ENCODE assay signal across 9 cellular contexts in the genomic region with DNA sequence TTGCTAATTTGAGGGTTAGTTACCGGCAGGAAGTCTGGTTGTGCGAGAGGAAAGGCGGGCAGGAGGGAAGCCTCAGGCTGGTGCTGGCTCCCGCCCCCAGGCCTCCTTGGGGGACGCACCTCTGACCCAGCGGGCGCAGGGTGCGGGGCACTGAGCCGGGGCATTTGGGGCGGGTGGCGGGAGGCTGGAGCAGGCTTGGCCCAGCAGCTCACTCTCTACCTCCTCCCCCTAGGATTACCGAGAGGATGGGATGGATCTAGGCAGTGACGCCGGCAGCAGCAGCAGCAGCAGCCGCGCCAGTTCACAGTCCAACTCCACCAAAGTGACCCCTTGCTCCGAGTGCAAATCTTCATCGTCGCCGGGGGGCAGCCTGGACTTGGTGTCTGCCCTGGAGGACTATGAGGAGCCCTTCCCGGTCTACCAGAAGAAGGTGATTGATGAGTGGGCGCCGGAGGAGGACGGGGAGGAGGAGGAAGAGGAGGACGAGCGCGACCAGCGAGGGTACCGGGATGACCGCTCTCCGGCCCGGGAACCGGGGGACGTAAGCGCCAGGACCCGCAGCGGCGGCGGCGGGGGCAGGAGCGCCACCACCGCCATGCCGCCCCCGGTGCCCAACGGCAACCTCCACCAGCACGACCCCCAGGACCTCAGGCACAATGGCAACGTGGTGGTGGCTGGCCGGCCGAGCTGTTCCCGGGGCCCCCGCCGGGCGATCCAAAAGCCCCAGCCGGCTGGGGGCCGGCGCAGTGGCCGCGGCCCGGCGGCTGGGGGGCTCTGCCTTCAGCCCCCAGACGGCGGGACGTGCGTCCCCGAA.
DNase-seq lines count a peak whose midpoint lies in the region; ATAC-seq, FAIRE-seq and TF ChIP-seq lines count a peak whose summit lies in the region.
"Had no signal": no experiment of that assay in that cellular context is flagged by ENCODE, and none has a peak within 500 bp of the region (broad histone marks: within the 10 kb centered on the region; RNA-seq: fewer than 3 reads in every experiment).

No MANE protein-coding gene starts in this region.

- RAD21 ChIA-PET in GM12878 (lab: Charles Lee; ENCODE audit: unreplicated experiment) = no interaction called here

- intact Hi-C loops in GM12878 (cut with micrococcal nuclease; ENCODE audit: unreplicated experiment) = no loop called here

- WGBS in GM12878 (ENCODE audit: insufficient coverage, insufficient replicate concordance, low lambda C conversion rate, missing lambda C conversion rate) = 8% methylated on average over 52 of the region's 65 CpGs
- 0% methylated on average over 34 of the region's 65 CpGs for WGBS in hepatocyte (ENCODE audit: low lambda C conversion rate, missing lambda C conversion rate)

- H3K9me3 ChIP-seq in GM12878 (replicated peaks; ENCODE audit: control insufficient read depth, insufficient read depth, low read length) (no peaks in the 10 kb centered on the region), hepatocyte (ENCODE audit: low read depth) (no peaks in the 10 kb centered on the region)

- no peaks in the 10 kb centered on the region; the same call in none of the 2 replicates for H3K4me1 ChIP-seq in GM12878 (ENCODE audit: control insufficient read depth, insufficient read depth, low read length)
- peaks cover 13% of the 10 kb centered on the region for H3K4me1 ChIP-seq in hepatocyte (ENCODE audit: insufficient read depth)
- H3K4me1 ChIP-seq in rectal smooth muscle tissue (ENCODE audit: control insufficient read depth, insufficient read depth, low read length) = peaks cover 30% of the 10 kb centered on the region

- no peak for TF ChIP-seq CTCF in D721Med (IDR thresholded peaks at IDR 0.05; ENCODE audit: insufficient read depth, missing control alignments)
- TF ChIP-seq CTCF in GM12878 (IDR thresholded peaks at IDR 0.05 in 2 of 3, conservative IDR thresholded peaks at IDR 0.05 in 1 of 3; ENCODE audit: control insufficient read depth in 2 of 3, extremely low read depth in 1 of 3, insufficient read depth in 1 of 3, low read depth in 3 of 3, low read length in 3 of 3) = no peak
- no peak for TF ChIP-seq CTCF in hepatocyte (IDR thresholded peaks at IDR 0.05; ENCODE audit: poor library complexity)

- no peaks in the 10 kb centered on the region for H3K9me2 ChIP-seq in hepatocyte (replicated peaks; ENCODE audit: insufficient read depth)

- H3K27me3 ChIP-seq in GM12878 (replicated peaks in 1 of 2; ENCODE audit: control insufficient read depth in 2 of 2, insufficient read depth in 2 of 2, low read length in 1 of 2) (peaks cover 20 to 34% of the 10 kb centered on the region in 2 experiments), hepatocyte (no peaks in the 10 kb centered on the region), rectal smooth muscle tissue (ENCODE audit: control insufficient read depth, insufficient read depth, low read length) (no peaks in the 10 kb centered on the region)

- TF ChIP-seq RAD21 in GM12878 (IDR thresholded peaks at IDR 0.05; ENCODE audit: insufficient read depth, low read depth, low read length) = no peak

- H3K27ac ChIP-seq in GM12878 (ENCODE audit: control insufficient read depth, insufficient read depth) (no peak overlapping the region), hepatocyte (peak overlapping the region; percentile 91), rectal smooth muscle tissue (ENCODE audit: low read depth, low read length) (peak overlapping the region; percentile 97)

- H3K9ac ChIP-seq in GM12878 (ENCODE audit: control insufficient read depth, insufficient read depth, low read length) = no peak overlapping the region
- H3K9ac ChIP-seq in rectal smooth muscle tissue (ENCODE audit: low read length) = peak overlapping the region; percentile 83

- no peaks in the 10 kb centered on the region for H3K36me3 ChIP-seq in GM12878 (ENCODE audit: control insufficient read depth in 2 of 2, insufficient read depth in 2 of 2, low read length in 1 of 2)
- no peaks in the 10 kb centered on the region for H3K36me3 ChIP-seq in hepatocyte (replicated peaks; ENCODE audit: insufficient read depth, low read depth)
- no peaks in the 10 kb centered on the region for H3K36me3 ChIP-seq in rectal smooth muscle tissue (ENCODE audit: control insufficient read depth, insufficient read depth, low read length)

- in situ Hi-C loops in GM12878 (cut with MboI) = no loop called here

- FAIRE-seq in D721Med (lab: Jason Lieb, UNC) (no peak), GM12878 (lab: Jason Lieb, UNC) (no peak)
- FAIRE-seq: TTC549 had no signal

- no peak for TF ChIP-seq EP300 in GM12878 (IDR thresholded peaks at IDR 0.05; ENCODE audit: borderline replicate concordance in 1 of 2, control insufficient read depth in 1 of 2, low read depth in 2 of 2, low read length in 2 of 2)

- no peaks in the 10 kb centered on the region for H3K79me2 ChIP-seq in GM12878 (ENCODE audit: control insufficient read depth, insufficient read depth, low read length)
- peaks cover 33% of the 10 kb centered on the region for H3K79me2 ChIP-seq in hepatocyte

- H3K4me3 ChIP-seq in GM12878 (peak overlapping the region; percentile 57), hepatocyte (peak overlapping the region; percentile 90), rectal smooth muscle tissue (ENCODE audit: low read length) (peak overlapping the region; percentile 87)

- DNase-seq in D721Med (ENCODE audit: insufficient read length, low spot score) (peak; percentile 61), NCI-H526 (lab: John Stamatoyannopoulos, UW) (peak; percentile 73 to 82), GM12878 (ENCODE audit: low read depth, low spot score) (no peak), hepatocyte (ENCODE audit: low spot score) (peak; percentile 80), HUDEP-2 (lab: John Stamatoyannopoulos, UW; ENCODE audit: unreplicated experiment in 76 of 76) (no peak)

- H2AFZ ChIP-seq in GM12878 (ENCODE audit: control insufficient read depth, low read depth, low read length) (no peak overlapping the region), hepatocyte (peak overlapping the region; percentile 51)

- TF ChIP-seq POLR2A in GM12878 (IDR thresholded peaks at IDR 0.05; ENCODE audit: low read depth, low read length) = no peak

- SMC1A ChIA-PET in GM12878 (lab: Charles Lee; ENCODE audit: uncharacterized antibody, unreplicated experiment) = no interaction called here

- CTCF ChIA-PET in GM12878 (lab: Yijun Ruan, JAX) = no interaction called here

- POLR2A ChIA-PET in GM12878 (lab: Charles Lee) = no interaction called here

- H3K4me2 ChIP-seq in GM12878 (ENCODE audit: control insufficient read depth, insufficient read depth) (peak overlapping the region; percentile 69), hepatocyte (peak overlapping the region; percentile 87)

- BruUV-seq in GM12878 (replicated peaks; lab: Mats Ljungman, UMichigan) = no TSS peak

- no peaks in the 10 kb centered on the region for H4K20me1 ChIP-seq in GM12878 (ENCODE audit: control insufficient read depth, insufficient read depth)
- H4K20me1 ChIP-seq in hepatocyte (ENCODE audit: insufficient read depth, poor library complexity, severe bottlenecking) = no peaks in the 10 kb centered on the region

- ATAC-seq in GM21529 (IDR thresholded peaks at IDR 0.05; ENCODE audit: unreplicated experiment) (peak; percentile 24), GM12878 (no peak; the same call in 2 of the 3 replicates), HG03139 (IDR thresholded peaks at IDR 0.05; ENCODE audit: unreplicated experiment) (no peak)

TF ChIP-seq in GM12878, 131 proteins besides CTCF, POLR2A, EP300 and RAD21:
- TF ChIP-seq RFX5 (IDR thresholded peaks at IDR 0.05; ENCODE audit: low read depth, low read length) (no peak), EED (IDR thresholded peaks at IDR 0.05; ENCODE audit: low read depth) (no peak), MXI1 (IDR thresholded peaks at IDR 0.05; ENCODE audit: low read depth, low read length) (no peak), SUZ12 (IDR thresholded peaks at IDR 0.05; ENCODE audit: unreplicated experiment) (peak; percentile 61), FOS (IDR thresholded peaks at IDR 0.05; ENCODE audit: borderline replicate concordance, extremely low read depth, insufficient read length) (no peak), MEF2A (IDR thresholded peaks at IDR 0.05; ENCODE audit: insufficient read depth, low read depth, low read length) (no peak)

Comparison
In these comparisons a context has a peak if more than half of its experiments do, and no peak if none do; other contexts are left out.
1. DNase-seq: peak in D721Med (single experiment), NCI-H526 (2 of 2) and hepatocyte (single experiment); none in GM12878 (single experiment) and HUDEP-2 (0 of 76).
2. Peak in every context shown above with its lines, with median percentiles within 50 percentile points of each other: H3K4me3 ChIP-seq.